In the genomic region with DNA sequence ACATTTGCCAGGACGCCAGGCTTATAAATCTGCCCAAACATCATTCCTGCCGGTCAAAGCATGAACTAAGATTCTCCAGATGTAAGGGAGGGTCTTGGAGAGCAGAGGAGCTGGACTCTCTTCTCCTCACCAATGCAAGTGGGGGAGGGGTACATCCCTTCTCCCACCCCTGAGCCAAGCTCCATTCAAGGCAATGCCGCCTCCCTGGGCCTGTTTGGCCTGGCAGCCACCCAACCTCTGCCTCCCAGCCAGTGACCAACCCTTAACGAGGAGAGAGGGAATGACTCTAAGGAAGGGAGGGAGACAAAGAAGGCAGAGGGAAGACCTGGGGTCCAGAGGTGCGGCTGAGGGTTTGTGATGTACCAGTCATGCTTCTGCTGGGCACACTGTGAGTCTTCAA, we compare ENCODE assay signal across 13 cellular contexts. TPM values are rescaled to one million over a fixed set of nuclear protein-coding genes. Genes with fewer than 3 reads are reported as not detected.
DNase-seq lines count a peak whose midpoint lies in the region; ATAC-seq and TF ChIP-seq lines count a peak whose summit lies in the region.
"Had no signal": no experiment of that assay in that cellular context is flagged by ENCODE, and none has a peak within 500 bp of the region (broad histone marks: within the 10 kb centered on the region; RNA-seq: fewer than 3 reads in every experiment).

No MANE protein-coding gene starts in this region.

- no peak overlapping the region for H3K4me3 Mint-ChIP-seq in stimulated activated naive B cell treated with anti-CD40 and anti-IgM and Interleukin-4, amounts not matched to agents 10 μg/mL and 1 μg/mL and 100 μg/mL, for 72 hours

- H3K4me1 Mint-ChIP-seq in stimulated activated naive B cell treated with anti-CD40 and anti-IgM and Interleukin-4, amounts not matched to agents 10 μg/mL and 1 μg/mL and 100 μg/mL, for 72 hours = no peaks in the 10 kb centered on the region

- no peak for ATAC-seq in stimulated activated naive B cell treated with anti-CD40 and anti-IgM and Interleukin-4, amounts not matched to agents 10 μg/mL and 1 μg/mL and 100 μg/mL, for 72 hours (replicated peaks)
- ATAC-seq in HG03097 (IDR thresholded peaks at IDR 0.05; ENCODE audit: low FRiP score, unreplicated experiment) = no peak
- ATAC-seq in HG02852 (IDR thresholded peaks at IDR 0.05; ENCODE audit: unreplicated experiment) = no peak

- intact Hi-C loops in posterior vena cava (cut with DNase I) = no loop called here

- no peak for TF ChIP-seq CTCF in right atrium auricular region (IDR thresholded peaks at IDR 0.05)

- no peak overlapping the region for H3K4me3 ChIP-seq in BLaER1 treated with 17β-estradiol and CSF1 and Interleukin-3, amounts not matched to agents 10 nM and 100 nM
- H3K4me3 ChIP-seq in right atrium auricular region = no peak overlapping the region

- no peaks in the 10 kb centered on the region for H3K9me3 Mint-ChIP-seq in stimulated activated naive B cell treated with anti-CD40 and anti-IgM and Interleukin-4, amounts not matched to agents 10 μg/mL and 1 μg/mL and 100 μg/mL, for 72 hours

- peak overlapping the region in 6 of 11 experiments; percentile 21 to 70 (median 61); a peak in 10 of 22 replicates for H3K27ac ChIP-seq in BLaER1 treated with 17β-estradiol and CSF1 and Interleukin-3, amounts not matched to agents 10 nM and 100 nM
- peak overlapping the region; percentile 29 to 36 for H3K27ac ChIP-seq in right atrium auricular region
- H3K27ac ChIP-seq: HL-60 had no signal

- H3K27me3 Mint-ChIP-seq in stimulated activated naive B cell treated with anti-CD40 and anti-IgM and Interleukin-4, amounts not matched to agents 10 μg/mL and 1 μg/mL and 100 μg/mL, for 72 hours = peaks cover 6 to 26% of the 10 kb centered on the region in 2 donors

- no peaks in the 10 kb centered on the region for H4K20me1 ChIP-seq in BLaER1 treated with 17β-estradiol and CSF1 and Interleukin-3, amounts not matched to agents 10 nM and 100 nM

- H3K4me2 ChIP-seq in BLaER1 treated with 17β-estradiol and CSF1 and Interleukin-3, amounts not matched to agents 10 nM and 100 nM = peak overlapping the region; percentile 19 to 92 (median 76); a peak in 21 of 22 replicates

- no peaks in the 10 kb centered on the region for H3K9me3 ChIP-seq in BLaER1 treated with 17β-estradiol and CSF1 and Interleukin-3, amounts not matched to agents 10 nM and 100 nM (replicated peaks in 1 of 11)
- H3K9me3 ChIP-seq in right atrium auricular region = no peaks in the 10 kb centered on the region

- no peak overlapping the region for H3K27ac Mint-ChIP-seq in stimulated activated naive B cell treated with anti-CD40 and anti-IgM and Interleukin-4, amounts not matched to agents 10 μg/mL and 1 μg/mL and 100 μg/mL, for 72 hours

- DNase-seq in anterior cingulate cortex (lab: John Stamatoyannopoulos, UW) (peak in 39 of 58 donors; percentile 12 to 73 (median 43)), right atrium auricular region (ENCODE audit: low spot score) (no peak), posterior vena cava (ENCODE audit: low spot score) (peak; percentile 87), DMS114 treated with DMSO at 0.1 percent for 48 hours (lab: John Stamatoyannopoulos, UW; ENCODE audit: unreplicated experiment) (no peak)
- DNase-seq in stimulated activated naive B cell treated with anti-CD40 and anti-IgM and Interleukin-4, amounts not matched to agents 10 μg/mL and 1 μg/mL and 100 μg/mL, for 72 hours = no peak
- DNase-seq: NCI-H1694 treated with DMSO at 0.1 percent for 48 hours had no signal

- H3K27me3 ChIP-seq in BLaER1 treated with 17β-estradiol and CSF1 and Interleukin-3, amounts not matched to agents 10 nM and 100 nM = peaks cover 0 to 3% (median 0%) of the 10 kb centered on the region in 11 experiments; a peak in 1 of 22 replicates
- no peaks in the 10 kb centered on the region for H3K27me3 ChIP-seq in right atrium auricular region

- peaks cover 10 to 69% (median 49%) of the 10 kb centered on the region in 10 experiments; a peak in 19 of 20 replicates for H3K4me1 ChIP-seq in BLaER1 treated with 17β-estradiol and CSF1 and Interleukin-3, amounts not matched to agents 10 nM and 100 nM
- H3K4me1 ChIP-seq in right atrium auricular region = peaks cover 0 to 36% of the 10 kb centered on the region in 2 donors

- no peaks in the 10 kb centered on the region for H3K36me3 Mint-ChIP-seq in stimulated activated naive B cell treated with anti-CD40 and anti-IgM and Interleukin-4, amounts not matched to agents 10 μg/mL and 1 μg/mL and 100 μg/mL, for 72 hours

- H3K9ac ChIP-seq in BLaER1 treated with 17β-estradiol and CSF1 and Interleukin-3, amounts not matched to agents 10 nM and 100 nM = peak overlapping the region in 5 of 11 experiments; percentile 39 to 64 (median 61); a peak in 7 of 22 replicates

- no peaks in the 10 kb centered on the region for H3K36me3 ChIP-seq in BLaER1 treated with 17β-estradiol and CSF1 and Interleukin-3, amounts not matched to agents 10 nM and 100 nM
- H3K36me3 ChIP-seq in right atrium auricular region = no peaks in the 10 kb centered on the region

RNA-seq across cellular contexts. Expression of a gene that starts 13.8 kb away (rescaled TPM):
- total RNA-seq in right atrium auricular region (not detected), posterior vena cava (not detected)
- total RNA-seq: activated CD8-positive, alpha-beta memory T cell treated with anti-CD3 and anti-CD28 coated beads for 36 hours; SK-MEL-5; subcutaneous adipose tissue had no signal

RNA-seq across cellular contexts. Expression of a gene that starts 20.9 kb away (rescaled TPM):
- total RNA-seq in right atrium auricular region (10 to 100 TPM; 10.5 to 14.9 TPM), posterior vena cava (10 to 100 TPM in 1 of 2 donors, 1 to 10 TPM in 1; 8.8 to 18.2 TPM)
- total RNA-seq: activated CD8-positive, alpha-beta memory T cell treated with anti-CD3 and anti-CD28 coated beads for 36 hours; SK-MEL-5 had no signal

RNA-seq across cellular contexts. Expression of a gene that starts 21.5 kb away (rescaled TPM):
- not detected for total RNA-seq in right atrium auricular region
- not detected for total RNA-seq in posterior vena cava
- total RNA-seq: SK-MEL-5 had no signal

RNA-seq across cellular contexts. Expression of a gene that starts 34.8 kb away (rescaled TPM):
- total RNA-seq in right atrium auricular region (10 to 100 TPM; 25.7 to 31.7 TPM), posterior vena cava (100 to 1,000 TPM; 121 to 129 TPM)

RNA-seq across cellular contexts. Expression of a gene that starts 43.1 kb away (rescaled TPM):
- total RNA-seq in right atrium auricular region (10 to 100 TPM; 39.2 to 61.9 TPM), posterior vena cava (1 to 10 TPM; 1.1 to 2.3 TPM)

Comparison
In these comparisons a context has a peak if more than half of its experiments do, and no peak if none do; other contexts are left out.
1. DNase-seq: peak in anterior cingulate cortex (39 of 58) and posterior vena cava (single experiment); none in right atrium auricular region (single experiment), stimulated activated naive B cell treated with anti-CD40 and anti-IgM and Interleukin-4, amounts not matched to agents 10 μg/mL and 1 μg/mL and 100 μg/mL, for 72 hours (single experiment) and DMS114 treated with DMSO at 0.1 percent for 48 hours (single experiment).